1 cellular context compared by ENCODE assay signal in the genomic region with DNA sequence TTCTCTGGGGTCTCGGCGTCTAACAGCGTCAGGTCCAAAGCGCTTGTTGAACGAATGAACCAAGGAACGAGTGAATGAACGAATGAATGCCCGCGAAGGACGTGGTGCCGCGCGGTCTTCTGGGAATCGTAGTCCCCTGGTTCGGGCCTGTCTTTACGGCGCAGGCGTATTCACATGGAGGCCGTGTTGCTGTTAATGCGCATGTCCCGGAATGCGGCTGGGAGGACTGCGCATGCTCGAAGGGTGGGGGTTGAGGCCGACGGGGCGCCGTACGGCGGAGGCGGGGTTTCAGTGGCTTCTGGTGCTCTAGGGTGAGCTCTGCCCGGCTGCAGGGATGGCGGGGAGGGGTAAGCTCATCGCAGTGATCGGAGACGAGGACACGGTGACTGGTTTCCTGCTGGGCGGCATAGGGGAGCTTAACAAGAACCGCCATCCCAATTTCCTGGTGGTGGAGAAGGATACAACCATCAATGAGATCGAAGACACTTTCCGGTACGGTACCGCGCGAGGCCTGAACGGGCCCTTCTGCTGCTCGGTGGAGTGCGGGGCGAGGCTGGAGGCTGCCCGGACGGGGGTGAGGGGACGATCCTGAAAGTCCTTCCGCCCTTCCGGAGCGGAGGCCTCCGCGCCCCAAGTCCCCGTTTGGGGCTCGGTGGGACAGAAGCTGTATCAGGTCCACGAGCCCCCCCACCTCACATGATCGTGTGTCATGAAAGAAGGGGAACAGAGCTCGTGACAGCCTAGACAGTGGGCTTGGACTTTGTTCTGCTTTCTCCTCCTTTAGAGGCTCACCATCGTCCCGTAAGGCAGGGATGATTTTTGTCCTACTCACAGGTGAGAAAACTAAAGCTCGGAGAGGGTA.
TF ChIP-seq lines count a peak whose summit lies in the region.

A gene with protein sequence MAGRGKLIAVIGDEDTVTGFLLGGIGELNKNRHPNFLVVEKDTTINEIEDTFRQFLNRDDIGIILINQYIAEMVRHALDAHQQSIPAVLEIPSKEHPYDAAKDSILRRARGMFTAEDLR (plus strand): TSS at position 286 of the 862 bp plus-strand sequence. CDS start 49 bp downstream, at position 335.

TF ChIP-seq in SK-N-SH, 30 proteins besides CTCF, POLR2A, EP300 and RAD21 (continued from another document):
- TF ChIP-seq, protein P1, sequence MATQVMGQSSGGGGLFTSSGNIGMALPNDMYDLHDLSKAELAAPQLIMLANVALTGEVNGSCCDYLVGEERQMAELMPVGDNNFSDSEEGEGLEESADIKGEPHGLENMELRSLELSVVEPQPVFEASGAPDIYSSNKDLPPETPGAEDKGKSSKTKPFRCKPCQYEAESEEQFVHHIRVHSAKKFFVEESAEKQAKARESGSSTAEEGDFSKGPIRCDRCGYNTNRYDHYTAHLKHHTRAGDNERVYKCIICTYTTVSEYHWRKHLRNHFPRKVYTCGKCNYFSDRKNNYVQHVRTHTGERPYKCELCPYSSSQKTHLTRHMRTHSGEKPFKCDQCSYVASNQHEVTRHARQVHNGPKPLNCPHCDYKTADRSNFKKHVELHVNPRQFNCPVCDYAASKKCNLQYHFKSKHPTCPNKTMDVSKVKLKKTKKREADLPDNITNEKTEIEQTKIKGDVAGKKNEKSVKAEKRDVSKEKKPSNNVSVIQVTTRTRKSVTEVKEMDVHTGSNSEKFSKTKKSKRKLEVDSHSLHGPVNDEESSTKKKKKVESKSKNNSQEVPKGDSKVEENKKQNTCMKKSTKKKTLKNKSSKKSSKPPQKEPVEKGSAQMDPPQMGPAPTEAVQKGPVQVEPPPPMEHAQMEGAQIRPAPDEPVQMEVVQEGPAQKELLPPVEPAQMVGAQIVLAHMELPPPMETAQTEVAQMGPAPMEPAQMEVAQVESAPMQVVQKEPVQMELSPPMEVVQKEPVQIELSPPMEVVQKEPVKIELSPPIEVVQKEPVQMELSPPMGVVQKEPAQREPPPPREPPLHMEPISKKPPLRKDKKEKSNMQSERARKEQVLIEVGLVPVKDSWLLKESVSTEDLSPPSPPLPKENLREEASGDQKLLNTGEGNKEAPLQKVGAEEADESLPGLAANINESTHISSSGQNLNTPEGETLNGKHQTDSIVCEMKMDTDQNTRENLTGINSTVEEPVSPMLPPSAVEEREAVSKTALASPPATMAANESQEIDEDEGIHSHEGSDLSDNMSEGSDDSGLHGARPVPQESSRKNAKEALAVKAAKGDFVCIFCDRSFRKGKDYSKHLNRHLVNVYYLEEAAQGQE (IDR thresholded peaks at IDR 0.05; ENCODE audit: low read depth, low read length) = no peak
- TF ChIP-seq RCOR1 (IDR thresholded peaks at IDR 0.05; ENCODE audit: low read length) = 0 out of 2 replicates have a peak, but pooled peaks have one; percentile 37
- TF ChIP-seq NFIC (IDR thresholded peaks at IDR 0.05; ENCODE audit: borderline replicate concordance) = no peak
